10 cellular contexts compared by ENCODE assay signal in genomic region chr9:131697908-131698714, GRCh38. TPM values are rescaled to one million over a fixed set of nuclear protein-coding genes. Genes with fewer than 3 reads are reported as not detected.
A peak's percentile ranks its signal among the peaks of the same experiment; 100 is the strongest.
DNase-seq lines count a peak whose midpoint lies in the region; ATAC-seq and TF ChIP-seq lines count a peak whose summit lies in the region.
"Had no signal": no experiment of that assay in that cellular context is flagged by ENCODE, and none has a peak within 500 bp of the region (broad histone marks: within the 10 kb centered on the region; RNA-seq: fewer than 3 reads in every experiment).

No MANE protein-coding gene starts in this region.

- no peak overlapping the region for H3K9ac ChIP-seq in trophoblast cell (ENCODE audit: low read length)

- H3K27ac ChIP-seq in Peyer's patch (peak overlapping the region in 3 of 4 donors; percentile 39 to 51 (median 41)), trophoblast cell (ENCODE audit: low read depth, low read length) (no peak overlapping the region)

- no peak for TF ChIP-seq CTCF in Peyer's patch (IDR thresholded peaks at IDR 0.05)

- no peaks in the 10 kb centered on the region for H3K27me3 ChIP-seq in Peyer's patch
- no peaks in the 10 kb centered on the region for H3K27me3 ChIP-seq in trophoblast cell (ENCODE audit: insufficient read depth, low read length)

- H4K12ac ChIP-seq in trophoblast cell (ENCODE audit: low read depth, low read length), result no peak overlapping the region

- H2BK12ac ChIP-seq in trophoblast cell (ENCODE audit: low read length), result no peak overlapping the region

- peak overlapping the region; percentile 10 for H4K91ac ChIP-seq in trophoblast cell (ENCODE audit: low read depth, low read length)

- H3K79me1 ChIP-seq in trophoblast cell (ENCODE audit: low read length), result peaks cover 7% of the 10 kb centered on the region

- no peaks in the 10 kb centered on the region for H3K36me3 ChIP-seq in Peyer's patch
- H3K36me3 ChIP-seq in trophoblast cell (ENCODE audit: control insufficient read depth in 1 of 2, insufficient read depth in 2 of 2, low read length in 2 of 2), result no peaks in the 10 kb centered on the region

- H3K14ac ChIP-seq in trophoblast cell (ENCODE audit: low read length), result no peak overlapping the region

- no peak overlapping the region for H3K23ac ChIP-seq in trophoblast cell (ENCODE audit: low read length)

- ATAC-seq in GM21825 (IDR thresholded peaks at IDR 0.05; ENCODE audit: unreplicated experiment), result no peak
- ATAC-seq in GM18505 (IDR thresholded peaks at IDR 0.05; ENCODE audit: unreplicated experiment), result no peak

- peak; percentile 38 for DNase-seq in G401 (ENCODE audit: low spot score)
- peak in 1 of 3 donors; percentile 50 for DNase-seq in Peyer's patch
- peak; percentile 50 for DNase-seq in globus pallidus (ENCODE audit: low spot score)
- DNase-seq in trophoblast cell, result peak in 1 of 2 donors; percentile 50
- no peak for DNase-seq in HuH-7.5 (ENCODE audit: low spot score)
- no peak for DNase-seq in hepatic stellate cell (ENCODE audit: low spot score)
- DNase-seq: aorta, GOT3 had no signal

- H3K9me3 ChIP-seq in Peyer's patch (no peaks in the 10 kb centered on the region), trophoblast cell (ENCODE audit: insufficient read depth, low read depth, low read length) (no peaks in the 10 kb centered on the region)

- H2BK120ac ChIP-seq in trophoblast cell (ENCODE audit: insufficient read depth, low read length, poor library complexity), result no peak overlapping the region

- H3K18ac ChIP-seq in trophoblast cell (ENCODE audit: low read length), result no peak overlapping the region

- TF ChIP-seq POLR2A in Peyer's patch (IDR thresholded peaks at IDR 0.05) (no peak), GM18505 (IDR thresholded peaks at IDR 0.05; ENCODE audit: borderline replicate concordance, extremely low read depth, insufficient read depth, insufficient read length) (no peak)

- H3K4ac ChIP-seq in trophoblast cell (ENCODE audit: low read depth, low read length), result peak overlapping the region; percentile 7

- H3K4me1 ChIP-seq in Peyer's patch (peaks cover 0 to 29% (median 7%) of the 10 kb centered on the region in 4 donors), trophoblast cell (ENCODE audit: control insufficient read depth in 1 of 2, insufficient read depth in 2 of 2, low read length in 2 of 2) (peaks cover 16 to 23% of the 10 kb centered on the region in 2 experiments)

- no peak overlapping the region for H2AK5ac ChIP-seq in trophoblast cell (ENCODE audit: low read length)

- no peak overlapping the region for H3K4me2 ChIP-seq in trophoblast cell (ENCODE audit: low read length)

- WGBS in trophoblast cell (ENCODE audit: extremely low coverage, insufficient coverage, insufficient read length), result no CpG with 5 or more reads among the region's 6 CpGs

- no peak overlapping the region for H2BK5ac ChIP-seq in trophoblast cell (ENCODE audit: low read depth, low read length, poor library complexity)

- H3K4me3 ChIP-seq in Peyer's patch, result no peak overlapping the region
- H3K4me3 ChIP-seq in trophoblast cell (ENCODE audit: low read depth, low read length), result no peak overlapping the region

- H2AFZ ChIP-seq in trophoblast cell (ENCODE audit: insufficient read depth, low read length, poor library complexity), result no peak overlapping the region

- no peak overlapping the region for H4K8ac ChIP-seq in trophoblast cell (ENCODE audit: low read depth, low read length)

- in situ Hi-C loops in G401 (cut with HindIII; ENCODE audit: low sequenced_read_pairs), result no loop called here

- H3K79me2 ChIP-seq in trophoblast cell (ENCODE audit: control insufficient read depth, insufficient read depth, low read length, poor library complexity), result peaks cover 9% of the 10 kb centered on the region

RNA-seq across cellular contexts. Expression of gene RAPGEF1, which starts 41.8 kb away (rescaled TPM):
- 31.0 and 40.8 TPM in 2 replicates for total RNA-seq in G401 (2014; rRNA removed; shearing (Covaris generic))
- 100 to 1,000 TPM in 1 of 4 donors, 10 to 100 TPM in 3; 51.7 to 182 (median 70.7) TPM for total RNA-seq in Peyer's patch
- polyA plus RNA-seq in trophoblast cell (2013), result 77.7 and 79.5 TPM in 2 replicates

Comparison
In these comparisons a context has a peak if more than half of its experiments do, and no peak if none do; other contexts are left out.
1. DNase-seq: peak in G401 (single experiment) and globus pallidus (single experiment); none in HuH-7.5 (single experiment) and hepatic stellate cell (single experiment).